Comparison of ENCODE assay signal across 17 cellular contexts in genomic region chr3:45683417-45684326, GRCh38. TPM values are rescaled to one million over a fixed set of nuclear protein-coding genes. Genes with fewer than 3 reads are reported as not detected.
DNase-seq lines count a peak whose midpoint lies in the region; ATAC-seq, FAIRE-seq and TF ChIP-seq lines count a peak whose summit lies in the region.
"Had no signal": no experiment of that assay in that cellular context is flagged by ENCODE, and none has a peak within 500 bp of the region (broad histone marks: within the 10 kb centered on the region; RNA-seq: fewer than 3 reads in every experiment).

No MANE protein-coding gene starts in this region.

- FAIRE-seq in bronchial epithelial cell (lab: Jason Lieb, UNC) (no peak), D721Med (lab: Jason Lieb, UNC) (no peak)
- FAIRE-seq: GM12892, keratinocyte had no signal

- no peak overlapping the region for H3K27ac ChIP-seq in HCT116 (ENCODE audit: low read depth, low read length)
- H3K27ac ChIP-seq: BLaER1 treated with 17β-estradiol and CSF1 and Interleukin-3, amounts not matched to agents 10 nM and 100 nM; psoas muscle; suprapubic skin had no signal

- RAD21 ChIA-PET in HCT116 (lab: Charles Lee; ENCODE audit: low non-redundant PET in 1 of 2, low total read pairs in 2 of 2, uncharacterized antibody in 2 of 2, unreplicated experiment in 2 of 2) = no interaction called here

- TF ChIP-seq RAD21 in HCT116 (IDR thresholded peaks at IDR 0.05; ENCODE audit: low read depth) = no peak

- H3K4me2 ChIP-seq in HCT116 (ENCODE audit: low read length) = no peak overlapping the region
- H3K4me2 ChIP-seq: BLaER1 treated with 17β-estradiol and CSF1 and Interleukin-3, amounts not matched to agents 10 nM and 100 nM had no signal

- CTCF ChIA-PET in HCT116 (lab: Charles Lee) = no interaction called here

- H3K36me3 ChIP-seq in HCT116 (ENCODE audit: control insufficient read depth in 1 of 2, insufficient read depth in 2 of 2, low read length in 2 of 2) (peaks cover 0 to 3% of the 10 kb centered on the region in 2 experiments; a peak in 2 of 4 replicates), bronchial epithelial cell (ENCODE audit: control insufficient read depth, insufficient read depth, low read length) (no peaks in the 10 kb centered on the region)

- peaks cover 5 to 7% of the 10 kb centered on the region in 2 experiments; a peak in 3 of 4 replicates for H3K4me1 ChIP-seq in HCT116 (ENCODE audit: control insufficient read depth in 1 of 2, insufficient read depth in 2 of 2, low read length in 2 of 2)
- H3K4me1 ChIP-seq: psoas muscle had no signal

- H3K27me3 ChIP-seq in HCT116 (ENCODE audit: insufficient read depth, low read length) (no peaks in the 10 kb centered on the region), bronchial epithelial cell (ENCODE audit: control insufficient read depth, insufficient read depth, low read length) (no peaks in the 10 kb centered on the region)
- H3K27me3 ChIP-seq: BLaER1 treated with 17β-estradiol and CSF1 and Interleukin-3, amounts not matched to agents 10 nM and 100 nM; heart right ventricle; suprapubic skin had no signal

- TF ChIP-seq CTCF in HCT116 (IDR thresholded peaks at IDR 0.05 in 2 of 3, conservative IDR thresholded peaks at IDR 0.05 in 1 of 3; ENCODE audit: borderline replicate concordance in 1 of 3, insufficient read depth in 1 of 3, low read depth in 2 of 3, low read length in 2 of 3) = no peak
- TF ChIP-seq CTCF in NB4 (IDR thresholded peaks at IDR 0.05; ENCODE audit: low read depth, low read length) = no peak
- no peak for TF ChIP-seq CTCF in bronchial epithelial cell (IDR thresholded peaks at IDR 0.05; ENCODE audit: insufficient read depth, low read length, severe bottlenecking)
- TF ChIP-seq CTCF in omental fat pad (IDR thresholded peaks at IDR 0.05) = no peak
- TF ChIP-seq CTCF in D721Med (IDR thresholded peaks at IDR 0.05; ENCODE audit: insufficient read depth, missing control alignments) = no peak

- POLR2A ChIA-PET in HCT116 (lab: Charles Lee) = no interaction called here

- peak; percentile 39; the same call in 1 of the 2 replicates for ATAC-seq in HCT116
- peak; percentile 33 for ATAC-seq in omental fat pad (ENCODE audit: low FRiP score)
- ATAC-seq in HG02938 (IDR thresholded peaks at IDR 0.05; ENCODE audit: unreplicated experiment) = no peak
- ATAC-seq: heart right ventricle had no signal

- no TSS peak for BruUV-seq in HCT116 (replicated peaks; lab: Mats Ljungman, UMichigan)

- no peaks in the 10 kb centered on the region for H3K79me2 ChIP-seq in HCT116 (ENCODE audit: insufficient read depth, low read length)

- H3K4me3 ChIP-seq in HCT116 (replicated peaks in 1 of 2; ENCODE audit: low read depth in 1 of 2, low read length in 2 of 2) (no peak overlapping the region), NB4 (ENCODE audit: low read depth, low read length) (no peak overlapping the region), bronchial epithelial cell (ENCODE audit: low read depth, low read length) (no peak overlapping the region)
- H3K4me3 ChIP-seq: BLaER1 treated with 17β-estradiol and CSF1 and Interleukin-3, amounts not matched to agents 10 nM and 100 nM; heart right ventricle; psoas muscle; suprapubic skin had no signal

- no peaks in the 10 kb centered on the region for H3K9me2 ChIP-seq in HCT116 (ENCODE audit: insufficient read depth)

- DNase-seq in HCT116 (ENCODE audit: low read depth, low spot score) = no peak
- peak; percentile 17 for DNase-seq in NB4 (ENCODE audit: low read depth)
- peak; percentile 17 for DNase-seq in bronchial epithelial cell (ENCODE audit: low read depth)
- DNase-seq in omental fat pad (ENCODE audit: low spot score) = no peak
- DNase-seq in D721Med (ENCODE audit: insufficient read length, low spot score) = no peak
- DNase-seq in HuH-7.5 (ENCODE audit: low spot score) = no peak
- DNase-seq: effector CD4-positive, alpha-beta T cell; heart right ventricle; HFFc6; NCI-H2081; NCI-H510A had no signal

- TF ChIP-seq POLR2A in HCT116 (IDR thresholded peaks at IDR 0.05; ENCODE audit: borderline replicate concordance, extremely low read depth, insufficient read depth, insufficient read length) (no peak), NB4 (IDR thresholded peaks at IDR 0.05; ENCODE audit: extremely low read depth, insufficient read length) (no peak)

- H2AFZ ChIP-seq in HCT116 (ENCODE audit: low read depth, low read length, poor library complexity, severe bottlenecking) = no peak overlapping the region

- H4K20me1 ChIP-seq in HCT116 (ENCODE audit: insufficient read depth) = no peaks in the 10 kb centered on the region

- intact Hi-C loops in HCT116 (cut with micrococcal nuclease) = no loop called here

- H3K9me3 ChIP-seq in HCT116 (ENCODE audit: control insufficient read depth in 1 of 2, insufficient read depth in 1 of 2, low read depth in 1 of 2, low read length in 2 of 2) = no peaks in the 10 kb centered on the region
- H3K9me3 ChIP-seq: psoas muscle had no signal

- H3K9ac ChIP-seq in HCT116 (ENCODE audit: low read length) = no peak overlapping the region
- H3K9ac ChIP-seq: BLaER1 treated with 17β-estradiol and CSF1 and Interleukin-3, amounts not matched to agents 10 nM and 100 nM had no signal

TF ChIP-seq in HCT116, 20 proteins besides CTCF, POLR2A, EP300 and RAD21:
- no peak for TF ChIP-seq ZFX (IDR thresholded peaks at IDR 0.05)
- no peak for TF ChIP-seq JUND (IDR thresholded peaks at IDR 0.05)
- TF ChIP-seq FOSL1 (IDR thresholded peaks at IDR 0.05; ENCODE audit: low read depth) = no peak
- no peak for TF ChIP-seq ZBTB33 (IDR thresholded peaks at IDR 0.05; ENCODE audit: extremely low read depth, insufficient replicate concordance, low read length)
- no peak for TF ChIP-seq TCF7L2 (IDR thresholded peaks at IDR 0.05; ENCODE audit: borderline replicate concordance, extremely low read depth, insufficient read depth, insufficient read length)

RNA-seq across cellular contexts. Expression of gene SACM1L, which starts 5.5 kb away (rescaled TPM):
- total RNA-seq in HCT116 (2021; ENCODE audit: unreplicated experiment) (27.3 TPM), bronchial epithelial cell (26.6 and 30.6 TPM in 2 replicates), omental fat pad (10 to 100 TPM; 36.9 to 63.4 (median 49.5) TPM)
- 10.0 and 12.3 TPM in 2 replicates for polyA plus RNA-seq in HCT116 (2012)

Comparison
In these comparisons a context has a peak if more than half of its experiments do, and no peak if none do; other contexts are left out.
1. DNase-seq: peak in NB4 (single experiment) and bronchial epithelial cell (single experiment); none in HCT116 (single experiment), omental fat pad (single experiment), D721Med (single experiment) and HuH-7.5 (single experiment).